ENCODE assay signal across 24 cellular contexts in genomic region chr2:48721158-48721557, GRCh38. TPM values are rescaled to one million over a fixed set of nuclear protein-coding genes. Genes with fewer than 3 reads are reported as not detected.
"Had no signal": no experiment of that assay in that cellular context is flagged by ENCODE, and none has a peak within 500 bp of the region (broad histone marks: within the 10 kb centered on the region; RNA-seq: fewer than 3 reads in every experiment).

No MANE protein-coding gene starts in this region.

- H3K4me3 ChIP-seq: SJSA1, SK-N-MC had no signal

- H3K9me3 ChIP-seq: SJSA1 had no signal

- H3K36me3 ChIP-seq: SJSA1 had no signal

- H3K27me3 ChIP-seq: SJSA1 had no signal

- DNase-seq: KBM-7, MV-4-11, NCI-H1048, NCI-H1105 treated with DMSO at 0.1 percent for 48 hours, NCI-H1417 treated with DMSO at 0.1 percent for 48 hours, NCI-H146, NCI-H1694 treated with DMSO at 0.1 percent for 48 hours, NCI-H1930, NCI-H2081, NCI-H2107, NCI-H226, NCI-H446, NCI-H510A, NCI-H524 treated with DMSO at 0.1 percent for 48 hours, NCI-H69, NCI-H774, Right ventricle myocardium superior, RPMI8226, SIG-M5 had no signal

- H3K27ac ChIP-seq: HL-60, SJSA1, SK-N-MC had no signal

RNA-seq across cellular contexts. Expression of gene LHCGR, which starts 34.4 kb away (rescaled TPM):
- total RNA-seq: LHCN-M2, MCF 10A, Right ventricle myocardium superior, SJSA1 had no signal
